1 cellular context compared by ENCODE assay signal in the genomic region with DNA sequence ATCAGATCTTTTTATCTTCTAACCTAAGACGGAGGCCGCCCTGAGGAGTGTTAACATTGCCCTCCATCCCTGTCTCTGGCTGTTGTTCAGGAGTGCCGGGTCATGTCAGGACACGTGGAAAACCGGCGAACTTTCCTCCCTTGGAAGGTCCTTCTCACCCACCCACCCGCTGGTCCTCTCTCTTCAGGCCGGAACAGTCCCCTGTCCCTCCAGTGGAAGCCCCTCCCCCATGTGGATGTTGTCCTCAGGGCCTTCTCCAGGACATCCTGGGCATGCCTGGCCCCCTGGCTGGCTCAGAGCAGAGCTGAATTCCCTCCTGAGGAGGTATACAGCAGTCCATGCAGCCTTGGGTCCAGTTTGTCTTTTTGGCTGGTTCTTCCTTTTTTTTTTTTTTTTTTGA.
TF ChIP-seq lines count a peak whose summit lies in the region.

No MANE protein-coding gene starts in this region.

TF ChIP-seq in A549, 52 proteins besides CTCF, POLR2A, EP300 and RAD21:
- TF ChIP-seq KDM5A (IDR thresholded peaks at IDR 0.05) (no peak), EHF (CRISPR knock-in tag; IDR thresholded peaks at IDR 0.05) (no peak), FOSL2 (IDR thresholded peaks at IDR 0.05) (no peak), FOSL2 (CRISPR knock-in tag; IDR thresholded peaks at IDR 0.05) (no peak), JUN (IDR thresholded peaks at IDR 0.05) (no peak), EHMT2 (IDR thresholded peaks at IDR 0.05; ENCODE audit: low read depth) (no peak), SREBF2 (IDR thresholded peaks at IDR 0.05) (no peak), HEYL (CRISPR knock-in tag; IDR thresholded peaks at IDR 0.05) (no peak), POLR2AphosphoS2 (conservative IDR thresholded peaks at IDR 0.05; ENCODE audit: low read length) (no peak), MAFK (IDR thresholded peaks at IDR 0.05; ENCODE audit: partially characterized antibody) (no peak), TFCP2L1 (CRISPR knock-in tag; IDR thresholded peaks at IDR 0.05) (no peak), CHD4 (IDR thresholded peaks at IDR 0.05; ENCODE audit: borderline replicate concordance) (no peak), FOSB (CRISPR knock-in tag; IDR thresholded peaks at IDR 0.05) (no peak)
- TF ChIP-seq, protein P1, sequence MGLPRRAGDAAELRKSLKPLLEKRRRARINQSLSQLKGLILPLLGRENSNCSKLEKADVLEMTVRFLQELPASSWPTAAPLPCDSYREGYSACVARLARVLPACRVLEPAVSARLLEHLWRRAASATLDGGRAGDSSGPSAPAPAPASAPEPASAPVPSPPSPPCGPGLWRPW (IDR thresholded peaks at IDR 0.05), result no peak
- TF ChIP-seq, protein P2, sequence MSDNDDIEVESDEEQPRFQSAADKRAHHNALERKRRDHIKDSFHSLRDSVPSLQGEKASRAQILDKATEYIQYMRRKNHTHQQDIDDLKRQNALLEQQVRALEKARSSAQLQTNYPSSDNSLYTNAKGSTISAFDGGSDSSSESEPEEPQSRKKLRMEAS (IDR thresholded peaks at IDR 0.05), result no peak
